10 cellular contexts compared by ENCODE assay signal in the genomic region with DNA sequence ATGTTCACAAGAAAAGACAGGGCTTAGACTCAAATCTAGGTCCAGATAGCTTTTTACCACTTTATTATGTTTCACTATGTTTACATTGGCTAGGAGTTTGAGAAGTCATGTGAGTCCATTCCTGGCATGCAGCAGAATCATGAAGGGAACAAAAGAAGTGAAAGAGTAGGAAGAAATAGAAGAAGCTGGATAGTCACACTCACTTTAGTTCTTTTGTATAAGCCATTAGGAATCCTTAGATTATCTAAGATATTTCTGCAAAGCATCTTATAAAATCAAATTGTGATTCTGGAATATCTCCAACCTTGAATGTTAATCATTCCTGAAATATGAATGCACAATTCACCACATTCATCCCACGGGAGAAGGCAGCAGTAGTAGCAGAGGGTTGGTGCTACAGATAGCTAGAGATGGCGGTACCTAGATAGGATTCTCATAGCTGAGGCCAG. TPM values are rescaled to one million over a fixed set of nuclear protein-coding genes. Genes with fewer than 3 reads are reported as not detected.
DNase-seq lines count a peak whose midpoint lies in the region; ATAC-seq, FAIRE-seq and TF ChIP-seq lines count a peak whose summit lies in the region.
"Had no signal": no experiment of that assay in that cellular context is flagged by ENCODE, and none has a peak within 500 bp of the region (broad histone marks: within the 10 kb centered on the region; RNA-seq: fewer than 3 reads in every experiment).

No MANE protein-coding gene starts in this region.

- TF ChIP-seq CTCF in A549 (IDR thresholded peaks at IDR 0.05) (no peak), astrocyte of the spinal cord (IDR thresholded peaks at IDR 0.05; ENCODE audit: low read depth, low read length) (no peak)

- H3K4me3 ChIP-seq in A549, result no peak overlapping the region
- H3K4me3 ChIP-seq in astrocyte of the spinal cord (ENCODE audit: low read depth, low read length), result no peak overlapping the region
- H3K4me3 ChIP-seq: Peyer's patch had no signal

- CTCF ChIA-PET in A549 (lab: Yijun Ruan, JAX), result interaction anchor here (1.2 to 2.6 kb wide), 2 partner anchors 11 to 32 kb away, joined by 3 to 20 read pairs; partner anchors contain the start of gene MAML2

- 41% methylated on average over 2 of the region's 2 CpGs for WGBS in A549 (ENCODE audit: missing lambda C conversion rate)

- H3K4me1 ChIP-seq in A549, result peaks cover 70% of the 10 kb centered on the region

- H3K27ac ChIP-seq in A549, result peak overlapping the region; percentile 66 to 82
- H3K27ac ChIP-seq: Peyer's patch had no signal

- in situ Hi-C loops in astrocyte of the spinal cord (cut with HindIII; ENCODE audit: low sequenced_read_pairs), result no loop called here

- H3K4me2 ChIP-seq in A549, result peak overlapping the region; percentile 65

- ATAC-seq in A549, result no peak
- ATAC-seq in left lobe of liver, result peak; percentile 39
- no peak for ATAC-seq in HG03135 (IDR thresholded peaks at IDR 0.05; ENCODE audit: unreplicated experiment)

- TF ChIP-seq RAD21 in A549 (conservative IDR thresholded peaks at IDR 0.05 in 1 of 2, IDR thresholded peaks at IDR 0.05 in 1 of 2), result no peak

- DNase-seq in A549 (ENCODE audit: low read depth in 1 of 2, low spot score in 1 of 2) (no peak), HCEC 1CT (peak; percentile 63), astrocyte of the spinal cord (ENCODE audit: low read depth, low spot score) (peak; percentile 82), left lobe of liver (ENCODE audit: low spot score) (no peak), NCI-H526 (lab: John Stamatoyannopoulos, UW) (no peak)
- DNase-seq in stimulated activated CD4-positive, alpha-beta T cell treated with anti-CD3 and anti-CD28 coated beads, Interleukin-2, amount 100 ng/mL, for 48 hours, result no peak
- DNase-seq in effector CD4-positive, alpha-beta T cell, result no peak
- DNase-seq: activated CD4-positive, alpha-beta T cell treated with anti-CD3 and anti-CD28 coated beads, Interleukin-2, amount 10 ng/mL, durations not matched to agents 24 days and 14 days; Peyer's patch had no signal

- no peak for FAIRE-seq in A549 (lab: Jason Lieb, UNC)

- POLR2A ChIA-PET in A549 (lab: Yijun Ruan, JAX), result interaction anchor here (0.6 to 1.6 kb wide), 2 partner anchors 32 to 56 kb away, joined by 5 to 6 read pairs; partner anchors contain the start of gene MAML2

- no peaks in the 10 kb centered on the region for H3K9me3 ChIP-seq in A549
- H3K9me3 ChIP-seq: Peyer's patch had no signal

- TF ChIP-seq EP300 in A549 (IDR thresholded peaks at IDR 0.05), result no peak

- TF ChIP-seq POLR2A in A549 (IDR thresholded peaks at IDR 0.05; ENCODE audit: low read length), result no peak

TF ChIP-seq in A549, 52 proteins besides CTCF, POLR2A, EP300 and RAD21:
- TF ChIP-seq CHD2 (IDR thresholded peaks at IDR 0.05; ENCODE audit: low read length, partially characterized antibody) (no peak), FOXS1 (CRISPR knock-in tag; IDR thresholded peaks at IDR 0.05) (peak; percentile 61; the same call in 1 of the 2 replicates)

RNA-seq across cellular contexts. Expression of gene MAML2, which starts 31.9 kb away (rescaled TPM):
- polyA plus RNA-seq in A549 (2011; rRNA removed) (2.5 and 3.2 TPM in 2 replicates), A549 (2017; fragmentation: RNase III; extraction: RNeasy Plus Mini Kit Qiagen cat#74134 plus additional on column Dnase treatment) (1.3 to 1.7 TPM (median 1.5 TPM) in 3 replicates)
- polyA plus RNA-seq in A549 (2012; cell fraction: cytosol; rRNA removed), result 1.3 and 1.9 TPM in 2 replicates
- polyA plus RNA-seq in A549 (2012; cell fraction: nucleus; rRNA removed), result 0.99 and 1.9 TPM in 2 replicates
- polyA minus RNA-seq in A549 (2011; rRNA and poly(A)+ RNA removed), result 5.5 and 6.0 TPM in 2 replicates
- total RNA-seq in left lobe of liver, result 1.0 TPM

Comparison
In these comparisons a context has a peak if more than half of its experiments do, and no peak if none do; other contexts are left out.
1. DNase-seq: peak in HCEC 1CT (single experiment) and astrocyte of the spinal cord (single experiment); none in A549 (0 of 2), left lobe of liver (single experiment), stimulated activated CD4-positive, alpha-beta T cell treated with anti-CD3 and anti-CD28 coated beads, Interleukin-2, amount 100 ng/mL, for 48 hours (0 of 2), NCI-H526 (0 of 2) and effector CD4-positive, alpha-beta T cell (single experiment).